In the genomic region with DNA sequence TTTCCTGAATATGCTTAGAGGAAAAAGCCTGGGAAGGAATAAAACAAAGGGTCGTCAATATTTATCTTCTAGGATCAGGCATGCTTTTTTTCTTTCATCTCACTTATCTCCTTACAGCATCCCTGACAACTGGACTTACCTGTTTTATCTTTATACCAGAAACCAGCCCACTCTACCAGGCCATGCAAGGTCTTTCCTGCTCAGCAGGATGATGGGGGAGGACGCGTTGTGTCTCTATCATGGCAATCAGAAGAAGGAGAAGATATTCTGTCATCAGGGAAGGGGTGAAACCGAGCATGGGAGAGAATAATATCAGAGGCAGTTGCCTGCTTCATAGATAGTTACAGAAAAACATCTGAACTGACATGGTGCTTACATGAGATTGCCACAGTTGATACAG, we compare ENCODE assay signal across 17 cellular contexts.
DNase-seq lines count a peak whose midpoint lies in the region; ATAC-seq and TF ChIP-seq lines count a peak whose summit lies in the region.
"Had no signal": no experiment of that assay in that cellular context is flagged by ENCODE, and none has a peak within 500 bp of the region (broad histone marks: within the 10 kb centered on the region; RNA-seq: fewer than 3 reads in every experiment).

No MANE protein-coding gene starts in this region.

- H3K9ac ChIP-seq in SK-N-SH (no peak overlapping the region), endodermal cell (ENCODE audit: extremely low read depth, low read length, poor library complexity, severe bottlenecking) (no peak overlapping the region)
- H3K9ac ChIP-seq: BLaER1 treated with 17β-estradiol and CSF1 and Interleukin-3, amounts not matched to agents 10 nM and 100 nM had no signal

- H3K27me3 ChIP-seq in SK-N-SH (ENCODE audit: insufficient read depth) (no peaks in the 10 kb centered on the region), endodermal cell (ENCODE audit: control insufficient read depth, insufficient read depth, low read length, poor library complexity, severe bottlenecking) (no peaks in the 10 kb centered on the region)
- H3K27me3 ChIP-seq: BLaER1 treated with 17β-estradiol and CSF1 and Interleukin-3, amounts not matched to agents 10 nM and 100 nM had no signal

- no peaks in the 10 kb centered on the region for H3K27me3 Mint-ChIP-seq in endodermal cell (ENCODE audit: insufficient read depth)
- H3K27me3 Mint-ChIP-seq: B cell; CD4-positive, alpha-beta T cell had no signal

- H3K9me3 ChIP-seq in SK-N-SH (peaks cover 4% of the 10 kb centered on the region; the same call in 1 of the 2 replicates), endodermal cell (ENCODE audit: control insufficient read depth, low read length) (no peaks in the 10 kb centered on the region)
- H3K9me3 ChIP-seq: A549 had no signal

- DNase-seq in SK-N-SH (no peak), endodermal cell (peak; percentile 6), amniotic stem cell (lab: John Stamatoyannopoulos, UW) (no peak)
- DNase-seq: AML-193; Caco-2; Calu3; CD4-positive, alpha-beta T cell; CD8-positive, alpha-beta T cell; DMS79 treated with DMSO at 0.1 percent for 48 hours; GF-D8 had no signal

- no peak for TF ChIP-seq EP300 in SK-N-SH (IDR thresholded peaks at IDR 0.05; ENCODE audit: borderline replicate concordance in 1 of 2, low read depth in 1 of 2, low read length in 1 of 2)

- no peaks in the 10 kb centered on the region for H3K4me1 Mint-ChIP-seq in endodermal cell
- H3K4me1 Mint-ChIP-seq: B cell had no signal

- H3K27ac ChIP-seq in SK-N-SH (ENCODE audit: low read depth in 2 of 2, low read length in 1 of 2) (no peak overlapping the region), endodermal cell (ENCODE audit: low read depth, low read length) (no peak overlapping the region)
- H3K27ac ChIP-seq: 22Rv1; A549; BLaER1 treated with 17β-estradiol and CSF1 and Interleukin-3, amounts not matched to agents 10 nM and 100 nM; C4-2B had no signal

- no peaks in the 10 kb centered on the region for H3F3A ChIP-seq in SK-N-SH (replicated peaks; ENCODE audit: insufficient read depth)

- no peaks in the 10 kb centered on the region for H3K79me2 ChIP-seq in SK-N-SH (ENCODE audit: insufficient read depth)

- POLR2A ChIA-PET in SK-N-SH (lab: Yijun Ruan, JAX): no interaction called here

- ATAC-seq in SK-N-SH treated with all-trans-retinoic acid at 6 μM for 48 hours: no peak
- no peak for ATAC-seq in HG03097 (IDR thresholded peaks at IDR 0.05; ENCODE audit: low FRiP score, unreplicated experiment)
- ATAC-seq: A549; CD8-positive, alpha-beta T cell had no signal

- H4K20me1 ChIP-seq in SK-N-SH (ENCODE audit: insufficient read depth): no peaks in the 10 kb centered on the region
- H4K20me1 ChIP-seq: BLaER1 treated with 17β-estradiol and CSF1 and Interleukin-3, amounts not matched to agents 10 nM and 100 nM had no signal

- no peak overlapping the region for H2AFZ ChIP-seq in SK-N-SH (ENCODE audit: low read depth)

- H3K4me2 ChIP-seq in SK-N-SH: no peak overlapping the region
- H3K4me2 ChIP-seq: A549; BLaER1 treated with 17β-estradiol and CSF1 and Interleukin-3, amounts not matched to agents 10 nM and 100 nM had no signal

- TF ChIP-seq CTCF in SK-N-SH (IDR thresholded peaks at IDR 0.05) (no peak), endodermal cell (conservative IDR thresholded peaks at IDR 0.05) (no peak)

- H3K9me2 ChIP-seq in SK-N-SH: no peaks in the 10 kb centered on the region

- H3K4me3 Mint-ChIP-seq in endodermal cell: no peak overlapping the region
- H3K4me3 Mint-ChIP-seq: B cell; CD4-positive, alpha-beta T cell; CD8-positive, alpha-beta T cell had no signal

- peaks cover 22% of the 10 kb centered on the region for H3K9me3 Mint-ChIP-seq in endodermal cell

- WGBS in SK-N-SH (ENCODE audit: low lambda C conversion rate): 29% methylated on average over 4 of the region's 4 CpGs
- WGBS in endodermal cell (ENCODE audit: insufficient coverage in 1 of 2, insufficient read length in 1 of 2), 2 experiments: 83 to 85% methylated on average over 3 to 4 of the region's 4 CpGs

- H3K36me3 ChIP-seq in SK-N-SH (replicated peaks in 1 of 2; ENCODE audit: control insufficient read depth in 1 of 2, insufficient read depth in 2 of 2, low read length in 1 of 2) (no peaks in the 10 kb centered on the region), endodermal cell (ENCODE audit: control insufficient read depth, insufficient read depth, low read length) (no peaks in the 10 kb centered on the region)
- H3K36me3 ChIP-seq: BLaER1 treated with 17β-estradiol and CSF1 and Interleukin-3, amounts not matched to agents 10 nM and 100 nM had no signal

- no peak for TF ChIP-seq RAD21 in SK-N-SH (IDR thresholded peaks at IDR 0.05; ENCODE audit: low read length)

- H3K4me1 ChIP-seq in SK-N-SH (ENCODE audit: control insufficient read depth in 1 of 2, insufficient read depth in 2 of 2, low read depth in 1 of 2, low read length in 1 of 2) (no peaks in the 10 kb centered on the region), endodermal cell (ENCODE audit: control insufficient read depth, insufficient read depth, low read length) (no peaks in the 10 kb centered on the region)
- H3K4me1 ChIP-seq: A549; BLaER1 treated with 17β-estradiol and CSF1 and Interleukin-3, amounts not matched to agents 10 nM and 100 nM; Caco-2 had no signal

- H3K27ac Mint-ChIP-seq in endodermal cell: no peak overlapping the region
- H3K27ac Mint-ChIP-seq: B cell; CD4-positive, alpha-beta T cell; CD8-positive, alpha-beta T cell had no signal

- H3K36me3 Mint-ChIP-seq in endodermal cell (ENCODE audit: low read depth): no peaks in the 10 kb centered on the region
- H3K36me3 Mint-ChIP-seq: CD8-positive, alpha-beta T cell had no signal

- H3K4me3 ChIP-seq in SK-N-SH (ENCODE audit: low read depth in 2 of 2, low read length in 1 of 2) (no peak overlapping the region), endodermal cell (ENCODE audit: low read length) (no peak overlapping the region)
- H3K4me3 ChIP-seq: A549; BLaER1 treated with 17β-estradiol and CSF1 and Interleukin-3, amounts not matched to agents 10 nM and 100 nM had no signal

- CTCF ChIA-PET in SK-N-SH (lab: Yijun Ruan, JAX): no interaction called here

TF ChIP-seq in SK-N-SH, 30 proteins besides CTCF, POLR2A, EP300 and RAD21:
- TF ChIP-seq, protein P1, sequence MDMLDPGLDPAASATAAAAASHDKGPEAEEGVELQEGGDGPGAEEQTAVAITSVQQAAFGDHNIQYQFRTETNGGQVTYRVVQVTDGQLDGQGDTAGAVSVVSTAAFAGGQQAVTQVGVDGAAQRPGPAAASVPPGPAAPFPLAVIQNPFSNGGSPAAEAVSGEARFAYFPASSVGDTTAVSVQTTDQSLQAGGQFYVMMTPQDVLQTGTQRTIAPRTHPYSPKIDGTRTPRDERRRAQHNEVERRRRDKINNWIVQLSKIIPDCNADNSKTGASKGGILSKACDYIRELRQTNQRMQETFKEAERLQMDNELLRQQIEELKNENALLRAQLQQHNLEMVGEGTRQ (IDR thresholded peaks at IDR 0.05; ENCODE audit: borderline replicate concordance, low read depth, low read length): no peak
- TF ChIP-seq GATA2 (CRISPR knock-in tag; IDR thresholded peaks at IDR 0.05) (0 out of 2 replicates have a peak, but pooled peaks have one; percentile 28), POLR2AphosphoS5 (IDR thresholded peaks at IDR 0.05; ENCODE audit: low read depth, low read length) (no peak), RFX5 (IDR thresholded peaks at IDR 0.05; ENCODE audit: low read length) (no peak), CHD2 (IDR thresholded peaks at IDR 0.05; ENCODE audit: low read length, partially characterized antibody) (no peak)

TF ChIP-seq in SK-N-SH treated with all-trans-retinoic acid at 6 μM for 48 hours, 23 proteins besides CTCF, POLR2A, EP300 and RAD21 (continues in another document):
- no peak for TF ChIP-seq OSR1 (CRISPR knock-in tag; IDR thresholded peaks at IDR 0.05)
- no peak for TF ChIP-seq PPARA (CRISPR knock-in tag; IDR thresholded peaks at IDR 0.05; ENCODE audit: borderline replicate concordance)
- TF ChIP-seq, protein P2, sequence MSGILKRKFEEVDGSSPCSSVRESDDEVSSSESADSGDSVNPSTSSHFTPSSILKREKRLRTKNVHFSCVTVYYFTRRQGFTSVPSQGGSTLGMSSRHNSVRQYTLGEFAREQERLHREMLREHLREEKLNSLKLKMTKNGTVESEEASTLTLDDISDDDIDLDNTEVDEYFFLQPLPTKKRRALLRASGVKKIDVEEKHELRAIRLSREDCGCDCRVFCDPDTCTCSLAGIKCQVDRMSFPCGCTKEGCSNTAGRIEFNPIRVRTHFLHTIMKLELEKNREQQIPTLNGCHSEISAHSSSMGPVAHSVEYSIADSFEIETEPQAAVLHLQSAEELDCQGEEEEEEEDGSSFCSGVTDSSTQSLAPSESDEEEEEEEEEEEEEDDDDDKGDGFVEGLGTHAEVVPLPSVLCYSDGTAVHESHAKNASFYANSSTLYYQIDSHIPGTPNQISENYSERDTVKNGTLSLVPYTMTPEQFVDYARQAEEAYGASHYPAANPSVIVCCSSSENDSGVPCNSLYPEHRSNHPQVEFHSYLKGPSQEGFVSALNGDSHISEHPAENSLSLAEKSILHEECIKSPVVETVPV (CRISPR knock-in tag; IDR thresholded peaks at IDR 0.05): no peak
- TF ChIP-seq TOX (CRISPR knock-in tag; IDR thresholded peaks at IDR 0.05; ENCODE audit: borderline replicate concordance): no peak
- TF ChIP-seq, protein P3, sequence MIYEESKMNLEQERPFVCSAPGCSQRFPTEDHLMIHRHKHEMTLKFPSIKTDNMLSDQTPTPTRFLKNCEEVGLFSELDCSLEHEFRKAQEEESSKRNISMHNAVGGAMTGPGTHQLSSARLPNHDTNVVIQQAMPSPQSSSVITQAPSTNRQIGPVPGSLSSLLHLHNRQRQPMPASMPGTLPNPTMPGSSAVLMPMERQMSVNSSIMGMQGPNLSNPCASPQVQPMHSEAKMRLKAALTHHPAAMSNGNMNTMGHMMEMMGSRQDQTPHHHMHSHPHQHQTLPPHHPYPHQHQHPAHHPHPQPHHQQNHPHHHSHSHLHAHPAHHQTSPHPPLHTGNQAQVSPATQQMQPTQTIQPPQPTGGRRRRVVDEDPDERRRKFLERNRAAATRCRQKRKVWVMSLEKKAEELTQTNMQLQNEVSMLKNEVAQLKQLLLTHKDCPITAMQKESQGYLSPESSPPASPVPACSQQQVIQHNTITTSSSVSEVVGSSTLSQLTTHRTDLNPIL (CRISPR knock-in tag; IDR thresholded peaks at IDR 0.05; ENCODE audit: low read depth): no peak
- no peak for TF ChIP-seq TCF4 (CRISPR knock-in tag; IDR thresholded peaks at IDR 0.05; ENCODE audit: borderline replicate concordance)
- no peak for TF ChIP-seq ZFP30 (CRISPR knock-in tag; IDR thresholded peaks at IDR 0.05)
- TF ChIP-seq CSDC2 (CRISPR knock-in tag; IDR thresholded peaks at IDR 0.05): no peak
- no peak for TF ChIP-seq ESRRG (CRISPR knock-in tag; IDR thresholded peaks at IDR 0.05)
- no peak for TF ChIP-seq ISL1 (CRISPR knock-in tag; IDR thresholded peaks at IDR 0.05)
- TF ChIP-seq ZNF565 (CRISPR knock-in tag; conservative IDR thresholded peaks at IDR 0.05; ENCODE audit: low read depth): no peak
- no peak for TF ChIP-seq ARNTL (CRISPR knock-in tag; IDR thresholded peaks at IDR 0.05; ENCODE audit: borderline replicate concordance, low read depth)
